Comparison of ENCODE assay signal across 16 cellular contexts in genomic region chr15:54481819-54482218, GRCh38.
DNase-seq lines count a peak whose midpoint lies in the region; ATAC-seq and TF ChIP-seq lines count a peak whose summit lies in the region.
"Had no signal": no experiment of that assay in that cellular context is flagged by ENCODE, and none has a peak within 500 bp of the region (broad histone marks: within the 10 kb centered on the region; RNA-seq: fewer than 3 reads in every experiment).

No MANE protein-coding gene starts in this region.

- H3K4me2 ChIP-seq in OCI-LY1 (ENCODE audit: low read length) = no peak overlapping the region
- H3K4me2 ChIP-seq: A549 had no signal

- H3K9me3 ChIP-seq in OCI-LY1 (ENCODE audit: low read length) (no peaks in the 10 kb centered on the region), lower lobe of right lung (no peaks in the 10 kb centered on the region)
- H3K9me3 ChIP-seq: A549 had no signal

- H3K4me1 Mint-ChIP-seq in glutamatergic neuron (ENCODE audit: low read depth, unreplicated experiment) = peaks cover 3% of the 10 kb centered on the region
- H3K4me1 Mint-ChIP-seq: T-cell had no signal

- H3K9me3 Mint-ChIP-seq in glutamatergic neuron (ENCODE audit: unreplicated experiment) = peaks cover 2% of the 10 kb centered on the region

- no peak overlapping the region for H2AFZ ChIP-seq in OCI-LY1 (ENCODE audit: low read length)

- no peaks in the 10 kb centered on the region for H3K9me2 ChIP-seq in OCI-LY1 (ENCODE audit: low read depth, low read length)

- intact Hi-C loops in lower lobe of right lung (cut with DNase I) = no loop called here

- no peaks in the 10 kb centered on the region for H3K36me3 ChIP-seq in OCI-LY1 (ENCODE audit: insufficient read depth, low read length)
- H3K36me3 ChIP-seq in lower lobe of right lung = no peaks in the 10 kb centered on the region

- H3K27me3 ChIP-seq in OCI-LY1 (ENCODE audit: insufficient read depth, low read length) (no peaks in the 10 kb centered on the region), lower lobe of right lung (ENCODE audit: low read depth) (no peaks in the 10 kb centered on the region)

- H3F3A ChIP-seq in OCI-LY1 (ENCODE audit: insufficient read depth, low read length) = no peaks in the 10 kb centered on the region

- H4K20me1 ChIP-seq in OCI-LY1 (ENCODE audit: insufficient read depth, low read length) = no peaks in the 10 kb centered on the region

- H3K27ac ChIP-seq in OCI-LY1 (ENCODE audit: low read depth, low read length, poor library complexity, severe bottlenecking) (no peak overlapping the region), lower lobe of right lung (no peak overlapping the region)
- H3K27ac ChIP-seq: A549, C4-2B had no signal

- peak; percentile 20 for DNase-seq in ELF-1 (ENCODE audit: low read depth, low spot score)
- no peak for DNase-seq in epithelial cell of proximal tubule (ENCODE audit: low read depth)
- DNase-seq in glutamatergic neuron = no peak
- DNase-seq in lower lobe of right lung = no peak
- DNase-seq in RKO (ENCODE audit: low spot score) = no peak
- DNase-seq: EL, NCI-H146, NCI-H2081 treated with DMSO at 0.1 percent for 48 hours, NCI-H345, T-cell had no signal

- H3K27me3 Mint-ChIP-seq in glutamatergic neuron (ENCODE audit: unreplicated experiment) = peaks cover 2% of the 10 kb centered on the region

- H3K36me3 Mint-ChIP-seq in glutamatergic neuron (ENCODE audit: unreplicated experiment) = no peaks in the 10 kb centered on the region
- H3K36me3 Mint-ChIP-seq: T-cell had no signal

- H3K79me2 ChIP-seq in OCI-LY1 (ENCODE audit: insufficient read depth, low read length) = no peaks in the 10 kb centered on the region

- no peak overlapping the region for H3K27ac Mint-ChIP-seq in glutamatergic neuron (ENCODE audit: unreplicated experiment)
- H3K27ac Mint-ChIP-seq: T-cell had no signal

- no peak overlapping the region for H3K4me3 Mint-ChIP-seq in glutamatergic neuron (ENCODE audit: unreplicated experiment)
- H3K4me3 Mint-ChIP-seq: T-cell had no signal

- no peak overlapping the region for H3K4me3 ChIP-seq in OCI-LY1 (ENCODE audit: low read depth, low read length, poor library complexity, severe bottlenecking)
- no peak overlapping the region for H3K4me3 ChIP-seq in epithelial cell of proximal tubule (ENCODE audit: low read depth, low read length)
- H3K4me3 ChIP-seq in lower lobe of right lung = no peak overlapping the region
- H3K4me3 ChIP-seq: A549 had no signal

- ATAC-seq in GM21786 (IDR thresholded peaks at IDR 0.05; ENCODE audit: unreplicated experiment) = peak; percentile 72
- ATAC-seq in lower lobe of right lung = no peak
- no peak for ATAC-seq in esophagus mucosa
- ATAC-seq: A549, Panc1, T-cell had no signal

- peaks cover 10% of the 10 kb centered on the region for H3K4me1 ChIP-seq in OCI-LY1 (ENCODE audit: insufficient read depth, low read length, severe bottlenecking)
- H3K4me1 ChIP-seq in lower lobe of right lung = no peaks in the 10 kb centered on the region
- H3K4me1 ChIP-seq: A549 had no signal

- no peak overlapping the region for H3K9ac ChIP-seq in OCI-LY1 (ENCODE audit: low read length)

- TF ChIP-seq CTCF in OCI-LY1 (IDR thresholded peaks at IDR 0.05; ENCODE audit: low read length) (peak; percentile 27; the same call in 1 of the 2 replicates), epithelial cell of proximal tubule (conservative IDR thresholded peaks at IDR 0.05; ENCODE audit: low read depth, low read length) (peak; percentile 11), glutamatergic neuron (IDR thresholded peaks at IDR 0.05; ENCODE audit: partially characterized antibody, unreplicated experiment) (no peak), lower lobe of right lung (IDR thresholded peaks at IDR 0.05) (no peak)

Comparison
In these comparisons a context has a peak if more than half of its experiments do, and no peak if none do; other contexts are left out.
1. CTCF ChIP-seq: peak in OCI-LY1 (single experiment) and epithelial cell of proximal tubule (single experiment); none in glutamatergic neuron (single experiment) and lower lobe of right lung (single experiment).